In the genomic region with DNA sequence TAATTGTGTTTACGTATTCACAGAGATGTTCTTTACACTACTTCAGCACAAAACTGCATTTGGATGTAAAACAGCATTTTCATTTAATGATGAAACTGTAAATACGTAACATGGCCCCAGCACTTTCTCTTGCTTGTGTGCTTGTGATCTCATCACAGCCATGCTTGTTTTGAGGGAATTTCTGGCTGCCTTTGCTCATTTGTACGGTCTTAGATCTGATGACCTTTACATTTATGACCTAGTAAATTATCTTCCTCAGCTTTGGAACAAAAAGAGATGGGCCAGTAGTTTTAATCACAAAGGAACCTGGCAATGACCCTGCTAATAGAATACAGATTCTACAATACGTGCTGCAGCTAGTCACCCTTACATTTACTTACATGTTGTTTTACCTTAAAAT, we compare ENCODE assay signal across 1 cellular context.
TF ChIP-seq lines count a peak whose summit lies in the region.

No MANE protein-coding gene starts in this region.

TF ChIP-seq in H1, 55 proteins besides CTCF, POLR2A, EP300 and RAD21:
- TF ChIP-seq, protein P1, sequence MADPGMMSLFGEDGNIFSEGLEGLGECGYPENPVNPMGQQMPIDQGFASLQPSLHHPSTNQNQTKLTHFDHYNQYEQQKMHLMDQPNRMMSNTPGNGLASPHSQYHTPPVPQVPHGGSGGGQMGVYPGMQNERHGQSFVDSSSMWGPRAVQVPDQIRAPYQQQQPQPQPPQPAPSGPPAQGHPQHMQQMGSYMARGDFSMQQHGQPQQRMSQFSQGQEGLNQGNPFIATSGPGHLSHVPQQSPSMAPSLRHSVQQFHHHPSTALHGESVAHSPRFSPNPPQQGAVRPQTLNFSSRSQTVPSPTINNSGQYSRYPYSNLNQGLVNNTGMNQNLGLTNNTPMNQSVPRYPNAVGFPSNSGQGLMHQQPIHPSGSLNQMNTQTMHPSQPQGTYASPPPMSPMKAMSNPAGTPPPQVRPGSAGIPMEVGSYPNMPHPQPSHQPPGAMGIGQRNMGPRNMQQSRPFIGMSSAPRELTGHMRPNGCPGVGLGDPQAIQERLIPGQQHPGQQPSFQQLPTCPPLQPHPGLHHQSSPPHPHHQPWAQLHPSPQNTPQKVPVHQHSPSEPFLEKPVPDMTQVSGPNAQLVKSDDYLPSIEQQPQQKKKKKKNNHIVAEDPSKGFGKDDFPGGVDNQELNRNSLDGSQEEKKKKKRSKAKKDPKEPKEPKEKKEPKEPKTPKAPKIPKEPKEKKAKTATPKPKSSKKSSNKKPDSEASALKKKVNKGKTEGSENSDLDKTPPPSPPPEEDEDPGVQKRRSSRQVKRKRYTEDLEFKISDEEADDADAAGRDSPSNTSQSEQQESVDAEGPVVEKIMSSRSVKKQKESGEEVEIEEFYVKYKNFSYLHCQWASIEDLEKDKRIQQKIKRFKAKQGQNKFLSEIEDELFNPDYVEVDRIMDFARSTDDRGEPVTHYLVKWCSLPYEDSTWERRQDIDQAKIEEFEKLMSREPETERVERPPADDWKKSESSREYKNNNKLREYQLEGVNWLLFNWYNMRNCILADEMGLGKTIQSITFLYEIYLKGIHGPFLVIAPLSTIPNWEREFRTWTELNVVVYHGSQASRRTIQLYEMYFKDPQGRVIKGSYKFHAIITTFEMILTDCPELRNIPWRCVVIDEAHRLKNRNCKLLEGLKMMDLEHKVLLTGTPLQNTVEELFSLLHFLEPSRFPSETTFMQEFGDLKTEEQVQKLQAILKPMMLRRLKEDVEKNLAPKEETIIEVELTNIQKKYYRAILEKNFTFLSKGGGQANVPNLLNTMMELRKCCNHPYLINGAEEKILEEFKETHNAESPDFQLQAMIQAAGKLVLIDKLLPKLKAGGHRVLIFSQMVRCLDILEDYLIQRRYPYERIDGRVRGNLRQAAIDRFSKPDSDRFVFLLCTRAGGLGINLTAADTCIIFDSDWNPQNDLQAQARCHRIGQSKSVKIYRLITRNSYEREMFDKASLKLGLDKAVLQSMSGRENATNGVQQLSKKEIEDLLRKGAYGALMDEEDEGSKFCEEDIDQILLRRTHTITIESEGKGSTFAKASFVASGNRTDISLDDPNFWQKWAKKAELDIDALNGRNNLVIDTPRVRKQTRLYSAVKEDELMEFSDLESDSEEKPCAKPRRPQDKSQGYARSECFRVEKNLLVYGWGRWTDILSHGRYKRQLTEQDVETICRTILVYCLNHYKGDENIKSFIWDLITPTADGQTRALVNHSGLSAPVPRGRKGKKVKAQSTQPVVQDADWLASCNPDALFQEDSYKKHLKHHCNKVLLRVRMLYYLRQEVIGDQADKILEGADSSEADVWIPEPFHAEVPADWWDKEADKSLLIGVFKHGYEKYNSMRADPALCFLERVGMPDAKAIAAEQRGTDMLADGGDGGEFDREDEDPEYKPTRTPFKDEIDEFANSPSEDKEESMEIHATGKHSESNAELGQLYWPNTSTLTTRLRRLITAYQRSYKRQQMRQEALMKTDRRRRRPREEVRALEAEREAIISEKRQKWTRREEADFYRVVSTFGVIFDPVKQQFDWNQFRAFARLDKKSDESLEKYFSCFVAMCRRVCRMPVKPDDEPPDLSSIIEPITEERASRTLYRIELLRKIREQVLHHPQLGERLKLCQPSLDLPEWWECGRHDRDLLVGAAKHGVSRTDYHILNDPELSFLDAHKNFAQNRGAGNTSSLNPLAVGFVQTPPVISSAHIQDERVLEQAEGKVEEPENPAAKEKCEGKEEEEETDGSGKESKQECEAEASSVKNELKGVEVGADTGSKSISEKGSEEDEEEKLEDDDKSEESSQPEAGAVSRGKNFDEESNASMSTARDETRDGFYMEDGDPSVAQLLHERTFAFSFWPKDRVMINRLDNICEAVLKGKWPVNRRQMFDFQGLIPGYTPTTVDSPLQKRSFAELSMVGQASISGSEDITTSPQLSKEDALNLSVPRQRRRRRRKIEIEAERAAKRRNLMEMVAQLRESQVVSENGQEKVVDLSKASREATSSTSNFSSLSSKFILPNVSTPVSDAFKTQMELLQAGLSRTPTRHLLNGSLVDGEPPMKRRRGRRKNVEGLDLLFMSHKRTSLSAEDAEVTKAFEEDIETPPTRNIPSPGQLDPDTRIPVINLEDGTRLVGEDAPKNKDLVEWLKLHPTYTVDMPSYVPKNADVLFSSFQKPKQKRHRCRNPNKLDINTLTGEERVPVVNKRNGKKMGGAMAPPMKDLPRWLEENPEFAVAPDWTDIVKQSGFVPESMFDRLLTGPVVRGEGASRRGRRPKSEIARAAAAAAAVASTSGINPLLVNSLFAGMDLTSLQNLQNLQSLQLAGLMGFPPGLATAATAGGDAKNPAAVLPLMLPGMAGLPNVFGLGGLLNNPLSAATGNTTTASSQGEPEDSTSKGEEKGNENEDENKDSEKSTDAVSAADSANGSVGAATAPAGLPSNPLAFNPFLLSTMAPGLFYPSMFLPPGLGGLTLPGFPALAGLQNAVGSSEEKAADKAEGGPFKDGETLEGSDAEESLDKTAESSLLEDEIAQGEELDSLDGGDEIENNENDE (IDR thresholded peaks at IDR 0.05; ENCODE audit: insufficient replicate concordance, low read length) = no peak
- no peak for TF ChIP-seq SP2 (IDR thresholded peaks at IDR 0.05; ENCODE audit: low read length)
- TF ChIP-seq, protein P2, sequence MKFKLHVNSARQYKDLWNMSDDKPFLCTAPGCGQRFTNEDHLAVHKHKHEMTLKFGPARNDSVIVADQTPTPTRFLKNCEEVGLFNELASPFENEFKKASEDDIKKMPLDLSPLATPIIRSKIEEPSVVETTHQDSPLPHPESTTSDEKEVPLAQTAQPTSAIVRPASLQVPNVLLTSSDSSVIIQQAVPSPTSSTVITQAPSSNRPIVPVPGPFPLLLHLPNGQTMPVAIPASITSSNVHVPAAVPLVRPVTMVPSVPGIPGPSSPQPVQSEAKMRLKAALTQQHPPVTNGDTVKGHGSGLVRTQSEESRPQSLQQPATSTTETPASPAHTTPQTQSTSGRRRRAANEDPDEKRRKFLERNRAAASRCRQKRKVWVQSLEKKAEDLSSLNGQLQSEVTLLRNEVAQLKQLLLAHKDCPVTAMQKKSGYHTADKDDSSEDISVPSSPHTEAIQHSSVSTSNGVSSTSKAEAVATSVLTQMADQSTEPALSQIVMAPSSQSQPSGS (IDR thresholded peaks at IDR 0.05; ENCODE audit: low read length) = no peak
- TF ChIP-seq SUZ12 (IDR thresholded peaks at IDR 0.05; ENCODE audit: low read length) = no peak
- no peak for TF ChIP-seq FOSL1 (IDR thresholded peaks at IDR 0.05; ENCODE audit: insufficient read depth, low read depth, low read length)
- TF ChIP-seq MAFK (IDR thresholded peaks at IDR 0.05; ENCODE audit: low read depth, low read length) = no peak
- TF ChIP-seq RXRA (IDR thresholded peaks at IDR 0.05; ENCODE audit: insufficient read depth, low read depth, low read length) = no peak
- TF ChIP-seq, protein P3, sequence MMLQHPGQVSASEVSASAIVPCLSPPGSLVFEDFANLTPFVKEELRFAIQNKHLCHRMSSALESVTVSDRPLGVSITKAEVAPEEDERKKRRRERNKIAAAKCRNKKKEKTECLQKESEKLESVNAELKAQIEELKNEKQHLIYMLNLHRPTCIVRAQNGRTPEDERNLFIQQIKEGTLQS (IDR thresholded peaks at IDR 0.05; ENCODE audit: insufficient read depth, low read depth, low read length) = no peak
- no peak for TF ChIP-seq CBX8 (IDR thresholded peaks at IDR 0.05; ENCODE audit: borderline replicate concordance, low read depth, low read length)
